10 cellular contexts compared by ENCODE assay signal in the genomic region with DNA sequence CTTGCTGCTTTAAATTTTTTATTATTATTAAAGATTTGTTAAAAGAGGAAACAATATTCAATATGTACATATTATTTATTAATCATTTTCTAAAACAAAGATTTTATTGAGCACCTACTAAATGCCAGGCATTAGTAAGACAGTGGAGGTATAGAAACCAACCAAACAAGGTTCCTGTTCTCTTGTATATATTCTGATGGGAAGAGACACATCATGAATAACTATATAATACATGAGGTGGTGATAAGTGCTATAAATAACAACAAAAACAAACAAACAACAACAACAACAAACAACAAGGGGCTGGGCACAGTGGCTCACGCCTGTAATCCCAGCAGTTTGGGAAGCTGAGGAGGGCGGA. TPM values are rescaled to one million over a fixed set of nuclear protein-coding genes. Genes with fewer than 3 reads are reported as not detected.
DNase-seq lines count a peak whose midpoint lies in the region; ATAC-seq, FAIRE-seq and TF ChIP-seq lines count a peak whose summit lies in the region.
"Had no signal": no experiment of that assay in that cellular context is flagged by ENCODE, and none has a peak within 500 bp of the region (broad histone marks: within the 10 kb centered on the region; RNA-seq: fewer than 3 reads in every experiment).

No MANE protein-coding gene starts in this region.

- BruUV-seq in HepG2 (replicated peaks; lab: Mats Ljungman, UMichigan) = no TSS peak

- H3K9me2 ChIP-seq in SK-N-SH = no peaks in the 10 kb centered on the region

- no peak for TF ChIP-seq POLR2A in HepG2 (IDR thresholded peaks at IDR 0.05; ENCODE audit: insufficient read depth in 1 of 2, low read depth in 2 of 2, low read length in 2 of 2)

- FAIRE-seq in HepG2 (lab: Jason Lieb, UNC) = no peak

- DNase-seq in SK-N-SH = no peak
- DNase-seq in adipocyte (ENCODE audit: low read depth) = no peak
- DNase-seq in HepG2 (ENCODE audit: low spot score) = no peak
- no peak for DNase-seq in AG20443 (ENCODE audit: low spot score)
- no peak for DNase-seq in amniotic stem cell (lab: John Stamatoyannopoulos, UW)
- no peak for DNase-seq in SHP77 treated with DMSO at 0.1 percent for 48 hours (lab: John Stamatoyannopoulos, UW)

- CTCF ChIA-PET in SK-N-SH (lab: Yijun Ruan, JAX) = interaction anchor here (1.2 to 1.4 kb wide), 3 partner anchors 22 to 137 kb away, joined by 3 to 4 read pairs (median 4); no protein-coding TSS in a partner anchor
- CTCF ChIA-PET in HepG2 (lab: Yijun Ruan, JAX; ENCODE audit: low intra/inter-chr PET ratio, low total read pairs) = no interaction called here

- 88% methylated on average over 2 of the region's 2 CpGs for WGBS in SK-N-SH (ENCODE audit: low lambda C conversion rate)
- WGBS in HepG2 (ENCODE audit: low lambda C conversion rate) = 61% methylated on average over 2 of the region's 2 CpGs

- in situ Hi-C loops in HepG2 (cut with HindIII; ENCODE audit: extremely low pct_ligation_motif_present, low pct_unique_long_range_greater_than_20kb) = no loop called here

- no peak for TF ChIP-seq EP300 in SK-N-SH (IDR thresholded peaks at IDR 0.05; ENCODE audit: borderline replicate concordance in 1 of 2, low read depth in 1 of 2, low read length in 1 of 2)
- no peak for TF ChIP-seq EP300 in HepG2 (IDR thresholded peaks at IDR 0.05; ENCODE audit: low read depth in 2 of 2, low read length in 2 of 2)
- no peak for TF ChIP-seq EP300 in HepG2 (CRISPR knock-in tag; IDR thresholded peaks at IDR 0.05; ENCODE audit: borderline replicate concordance)

- H3K4me3 ChIP-seq in SK-N-SH (ENCODE audit: low read depth in 2 of 2, low read length in 1 of 2) (no peak overlapping the region; a peak in 1 of 4 replicates), adipocyte (ENCODE audit: low read length) (peak overlapping the region; percentile 86), HepG2 (replicated peaks in 1 of 3; ENCODE audit: insufficient read depth in 1 of 3, low read depth in 2 of 3, low read length in 3 of 3) (no peak overlapping the region), stomach smooth muscle (ENCODE audit: low read length in 2 of 2) (peak overlapping the region; percentile 92 to 94)

- TF ChIP-seq CTCF in SK-N-SH (IDR thresholded peaks at IDR 0.05) (no peak), HepG2 (CRISPR knock-in tag; IDR thresholded peaks at IDR 0.05) (no peak)

- H4K20me1 ChIP-seq in SK-N-SH (ENCODE audit: insufficient read depth) (no peaks in the 10 kb centered on the region), HepG2 (ENCODE audit: insufficient read depth, low read length) (no peaks in the 10 kb centered on the region)

- no peaks in the 10 kb centered on the region for H3F3A ChIP-seq in SK-N-SH (replicated peaks; ENCODE audit: insufficient read depth)

- H3K4me2 ChIP-seq in SK-N-SH (no peak overlapping the region), HepG2 (ENCODE audit: low read depth, low read length) (peak overlapping the region; percentile 91; the same call in 1 of the 2 replicates)

- H3K9me3 ChIP-seq in SK-N-SH (no peaks in the 10 kb centered on the region), adipocyte (ENCODE audit: control insufficient read depth, low read length) (no peaks in the 10 kb centered on the region), HepG2 (ENCODE audit: low read length) (peaks cover 17% of the 10 kb centered on the region; the same call in 1 of the 2 replicates), stomach smooth muscle (ENCODE audit: control insufficient read depth in 2 of 2, low read length in 2 of 2) (no peaks in the 10 kb centered on the region)

- H3K79me2 ChIP-seq in SK-N-SH (ENCODE audit: insufficient read depth) (no peaks in the 10 kb centered on the region), HepG2 (ENCODE audit: insufficient read depth, low read length) (peaks cover 2% of the 10 kb centered on the region)

- H3K4me1 ChIP-seq in SK-N-SH (ENCODE audit: control insufficient read depth in 1 of 2, insufficient read depth in 2 of 2, low read depth in 1 of 2, low read length in 1 of 2) (peaks cover 0 to 6% of the 10 kb centered on the region in 2 experiments; a peak in 2 of 4 replicates), adipocyte (ENCODE audit: control insufficient read depth, insufficient read depth, low read length) (peaks cover 21% of the 10 kb centered on the region), HepG2 (ENCODE audit: insufficient read depth, low read length) (peaks cover 18% of the 10 kb centered on the region), stomach smooth muscle (ENCODE audit: control insufficient read depth, insufficient read depth, low read length) (peaks cover 8% of the 10 kb centered on the region)

- H3K27me3 ChIP-seq in SK-N-SH (ENCODE audit: insufficient read depth) = no peaks in the 10 kb centered on the region
- no peaks in the 10 kb centered on the region for H3K27me3 ChIP-seq in adipocyte (replicated peaks; ENCODE audit: control insufficient read depth, insufficient read depth, low read length)
- H3K27me3 ChIP-seq in HepG2 (ENCODE audit: control insufficient read depth in 1 of 2, insufficient read depth in 2 of 2, low read length in 2 of 2) = no peaks in the 10 kb centered on the region; a peak in 1 of 5 replicates
- no peaks in the 10 kb centered on the region for H3K27me3 ChIP-seq in stomach smooth muscle (ENCODE audit: control insufficient read depth in 1 of 2, insufficient read depth in 2 of 2, low read length in 2 of 2)

- ATAC-seq in SK-N-SH treated with all-trans-retinoic acid at 6 μM for 48 hours = no peak
- no peak for ATAC-seq in HepG2

- POLR2A ChIA-PET in SK-N-SH (lab: Yijun Ruan, JAX) (interaction anchor here (0.9 kb wide), 1 partner anchor 26 kb away, joined by 3 read pairs; no protein-coding TSS in a partner anchor), HepG2 (lab: Yijun Ruan, JAX) (interaction anchor here (0.9 to 2.9 kb wide), 9 partner anchors 11 to 449 kb away, joined by 3 to 18 read pairs (median 5); partner anchors contain the start of genes IFIT1, IFIT5 and KIF20B)

- H3K9ac ChIP-seq in SK-N-SH (no peak overlapping the region), adipocyte (ENCODE audit: low read length) (peak overlapping the region; percentile 94), HepG2 (ENCODE audit: insufficient read depth, low read depth, low read length) (no peak overlapping the region), stomach smooth muscle (ENCODE audit: low read length in 2 of 2) (no peak overlapping the region)

- H3K36me3 ChIP-seq in SK-N-SH (replicated peaks in 1 of 2; ENCODE audit: control insufficient read depth in 1 of 2, insufficient read depth in 2 of 2, low read length in 1 of 2) (no peaks in the 10 kb centered on the region), adipocyte (ENCODE audit: control insufficient read depth, insufficient read depth, low read length, severe bottlenecking) (no peaks in the 10 kb centered on the region), HepG2 (replicated peaks in 1 of 2; ENCODE audit: control insufficient read depth in 1 of 2, insufficient read depth in 2 of 2, low read length in 2 of 2) (no peaks in the 10 kb centered on the region), stomach smooth muscle (ENCODE audit: control insufficient read depth in 2 of 2, insufficient read depth in 2 of 2, low read length in 2 of 2) (no peaks in the 10 kb centered on the region)

- TF ChIP-seq RAD21 in SK-N-SH (IDR thresholded peaks at IDR 0.05; ENCODE audit: low read length) = no peak
- TF ChIP-seq RAD21 in HepG2 (CRISPR knock-in tag; IDR thresholded peaks at IDR 0.05) = no peak

- intact Hi-C loops in HepG2 (cut with micrococcal nuclease; ENCODE audit: unreplicated experiment) = no loop called here

- H2AFZ ChIP-seq in SK-N-SH (ENCODE audit: low read depth) (peak overlapping the region; percentile 98; the same call in 1 of the 2 replicates), HepG2 (ENCODE audit: low read length) (no peak overlapping the region)

- H3K27ac ChIP-seq in SK-N-SH (ENCODE audit: low read depth in 2 of 2, low read length in 1 of 2) (0 out of 4 replicates have a peak overlapping the region, but pooled peaks of 1 of the 2 experiments have one; percentile 6), HepG2 (ENCODE audit: extremely low read length, insufficient read depth, low read length) (no peak overlapping the region), stomach smooth muscle (ENCODE audit: low read length) (no peak overlapping the region)

RNA-seq across cellular contexts. Expression of gene LIPA, which starts 0.6 kb away (rescaled TPM):
- polyA plus RNA-seq in SK-N-SH (2012; rRNA removed) (43.2 and 63.2 TPM in 2 replicates), HepG2 (2011; rRNA removed) (54.4 and 57.1 TPM in 2 replicates)
- polyA plus RNA-seq in SK-N-SH (2012; cell fraction: cytosol; rRNA removed) = 60.7 and 61.2 TPM in 2 replicates
- 15.3 and 45.5 TPM in 2 replicates for polyA plus RNA-seq in SK-N-SH (2012; cell fraction: nucleus; rRNA removed)
- 50.6 and 79.5 TPM in 2 replicates for total RNA-seq in HepG2 (2016; rRNA removed; fragmentation: Illumina TruSeq; extraction: Trizol)
- 4.6 and 4.8 TPM in 2 replicates for total RNA-seq in HepG2 (2016; cell fraction: cytosol; rRNA removed; fragmentation: Illumina TruSeq; extraction: Trizol; ENCODE audit: low read depth)
- total RNA-seq in HepG2 (2016; cell fraction: insoluble cytoplasmic fraction; rRNA removed; fragmentation: Illumina TruSeq; extraction: Trizol) = 45.8 and 77.8 TPM in 2 replicates
- total RNA-seq in HepG2 (2016; cell fraction: membrane; rRNA removed; fragmentation: Illumina TruSeq; extraction: Trizol) = 11.4 and 13.6 TPM in 2 replicates
- 73.4 and 80.5 TPM in 2 replicates for total RNA-seq in HepG2 (2016; cell fraction: nucleus; rRNA removed; fragmentation: Illumina TruSeq; extraction: Trizol)
- 23.8 and 47.9 TPM in 2 replicates for polyA plus RNA-seq in HepG2 (2011; cell fraction: cytosol; rRNA removed)
- 12.1 and 19.6 TPM in 2 replicates for polyA plus RNA-seq in HepG2 (2011; cell fraction: nucleus; rRNA removed)
- polyA plus RNA-seq in HepG2 (2012) = 72.3 and 79.2 TPM in 2 replicates
- 4.5 and 4.7 TPM in 2 replicates for polyA plus RNA-seq in HepG2 (2016; cell fraction: cytosol; fragmentation: Illumina TruSeq; extraction: Trizol; ENCODE audit: low read depth)
- polyA plus RNA-seq in HepG2 (2016; cell fraction: insoluble cytoplasmic fraction; fragmentation: Illumina TruSeq; extraction: Trizol; ENCODE audit: low read depth) = 45.3 and 48.4 TPM in 2 replicates
- polyA plus RNA-seq in HepG2 (2016; cell fraction: membrane; fragmentation: Illumina TruSeq; extraction: Trizol; ENCODE audit: low read depth) = 11.4 and 12.2 TPM in 2 replicates
- 94.6 and 98.9 TPM in 2 replicates for polyA plus RNA-seq in HepG2 (2016; cell fraction: nucleus; fragmentation: Illumina TruSeq; extraction: Trizol; ENCODE audit: insufficient read depth, low read depth)
- polyA minus RNA-seq in HepG2 (2011; rRNA and poly(A)+ RNA removed; ENCODE audit: low replicate concordance) = 22.5 and 44.0 TPM in 2 replicates
- 36.2 and 57.3 TPM in 2 replicates for polyA minus RNA-seq in HepG2 (2011; cell fraction: cytosol; rRNA and poly(A)+ RNA removed)
- polyA minus RNA-seq in HepG2 (2011; cell fraction: nucleus; rRNA and poly(A)+ RNA removed) = 17.6 and 32.0 TPM in 2 replicates

RNA-seq across cellular contexts. Expression of gene CH25H, which starts 45.1 kb away (rescaled TPM):
- polyA plus RNA-seq in SK-N-SH (2012; rRNA removed) = not detected in 2 replicates
- 0.03 TPM in 1 of 2 replicates, not detected in the other for polyA plus RNA-seq in SK-N-SH (2012; cell fraction: cytosol; rRNA removed)
- polyA plus RNA-seq in SK-N-SH (2012; cell fraction: nucleus; rRNA removed) = 0.05 TPM in 1 of 2 replicates, not detected in the other
- total RNA-seq in HepG2 (2016; rRNA removed; fragmentation: Illumina TruSeq; extraction: Trizol) = not detected in 2 replicates
- total RNA-seq in HepG2 (2016; cell fraction: cytosol; rRNA removed; fragmentation: Illumina TruSeq; extraction: Trizol; ENCODE audit: low read depth) = not detected in 2 replicates
- total RNA-seq in HepG2 (2016; cell fraction: insoluble cytoplasmic fraction; rRNA removed; fragmentation: Illumina TruSeq; extraction: Trizol) = not detected in 2 replicates
- total RNA-seq in HepG2 (2016; cell fraction: membrane; rRNA removed; fragmentation: Illumina TruSeq; extraction: Trizol) = not detected in 2 replicates
- not detected in 2 replicates for total RNA-seq in HepG2 (2016; cell fraction: nucleus; rRNA removed; fragmentation: Illumina TruSeq; extraction: Trizol)
- polyA plus RNA-seq in HepG2 (2011; rRNA removed) = not detected in 2 replicates
- not detected in 2 replicates for polyA plus RNA-seq in HepG2 (2011; cell fraction: cytosol; rRNA removed)
- polyA plus RNA-seq in HepG2 (2011; cell fraction: nucleus; rRNA removed) = not detected in 2 replicates
- polyA plus RNA-seq in HepG2 (2012) = not detected in 2 replicates
- polyA plus RNA-seq in HepG2 (2016; cell fraction: cytosol; fragmentation: Illumina TruSeq; extraction: Trizol; ENCODE audit: low read depth) = not detected in 2 replicates
- not detected in 2 replicates for polyA plus RNA-seq in HepG2 (2016; cell fraction: insoluble cytoplasmic fraction; fragmentation: Illumina TruSeq; extraction: Trizol; ENCODE audit: low read depth)
- not detected in 2 replicates for polyA plus RNA-seq in HepG2 (2016; cell fraction: membrane; fragmentation: Illumina TruSeq; extraction: Trizol; ENCODE audit: low read depth)
- polyA plus RNA-seq in HepG2 (2016; cell fraction: nucleus; fragmentation: Illumina TruSeq; extraction: Trizol; ENCODE audit: insufficient read depth, low read depth) = not detected in 2 replicates
- polyA minus RNA-seq in HepG2 (2011; rRNA and poly(A)+ RNA removed; ENCODE audit: low replicate concordance) = not detected in 2 replicates
- polyA minus RNA-seq in HepG2 (2011; cell fraction: cytosol; rRNA and poly(A)+ RNA removed) = not detected in 2 replicates
- polyA minus RNA-seq in HepG2 (2011; cell fraction: nucleus; rRNA and poly(A)+ RNA removed) = not detected in 2 replicates
- total RNA-seq: activated naive CD8-positive, alpha-beta T cell treated with anti-CD3 and anti-CD28 coated beads, Interleukin-2, amount 10 ng/mL, durations not matched to agents 7 days and 5 days; glomerular endothelial cell had no signal

RNA-seq across cellular contexts. Expression of gene IFIT2, which starts 49.6 kb away (rescaled TPM):
- polyA plus RNA-seq in SK-N-SH (2012; rRNA removed) (0.99 and 1.2 TPM in 2 replicates), HepG2 (2011; rRNA removed) (0.04 and 0.07 TPM in 2 replicates)
- polyA plus RNA-seq in SK-N-SH (2012; cell fraction: cytosol; rRNA removed) = 1.7 and 1.8 TPM in 2 replicates
- polyA plus RNA-seq in SK-N-SH (2012; cell fraction: nucleus; rRNA removed) = 0.48 and 1.1 TPM in 2 replicates
- total RNA-seq in HepG2 (2016; rRNA removed; fragmentation: Illumina TruSeq; extraction: Trizol) = 0.15 and 0.27 TPM in 2 replicates
- 0.10 TPM in 1 of 2 replicates, not detected in the other for total RNA-seq in HepG2 (2016; cell fraction: cytosol; rRNA removed; fragmentation: Illumina TruSeq; extraction: Trizol; ENCODE audit: low read depth)
- total RNA-seq in HepG2 (2016; cell fraction: insoluble cytoplasmic fraction; rRNA removed; fragmentation: Illumina TruSeq; extraction: Trizol) = 0.22 and 0.31 TPM in 2 replicates
- 0.07 and 0.12 TPM in 2 replicates for total RNA-seq in HepG2 (2016; cell fraction: membrane; rRNA removed; fragmentation: Illumina TruSeq; extraction: Trizol)
- not detected in 2 replicates for total RNA-seq in HepG2 (2016; cell fraction: nucleus; rRNA removed; fragmentation: Illumina TruSeq; extraction: Trizol)
- polyA plus RNA-seq in HepG2 (2011; cell fraction: cytosol; rRNA removed) = 0.04 TPM in 2 replicates
- polyA plus RNA-seq in HepG2 (2011; cell fraction: nucleus; rRNA removed) = 0.03 TPM in 1 of 2 replicates, not detected in the other
- 0.08 and 0.11 TPM in 2 replicates for polyA plus RNA-seq in HepG2 (2012)
- polyA plus RNA-seq in HepG2 (2016; cell fraction: cytosol; fragmentation: Illumina TruSeq; extraction: Trizol; ENCODE audit: low read depth) = 0.06 TPM in 1 of 2 replicates, not detected in the other
- polyA plus RNA-seq in HepG2 (2016; cell fraction: insoluble cytoplasmic fraction; fragmentation: Illumina TruSeq; extraction: Trizol; ENCODE audit: low read depth) = 0.12 and 0.26 TPM in 2 replicates
- polyA plus RNA-seq in HepG2 (2016; cell fraction: membrane; fragmentation: Illumina TruSeq; extraction: Trizol; ENCODE audit: low read depth) = 0.07 TPM in 1 of 2 replicates, not detected in the other
- polyA plus RNA-seq in HepG2 (2016; cell fraction: nucleus; fragmentation: Illumina TruSeq; extraction: Trizol; ENCODE audit: insufficient read depth, low read depth) = 0.40 TPM in 1 of 2 replicates, not detected in the other
- polyA minus RNA-seq in HepG2 (2011; rRNA and poly(A)+ RNA removed; ENCODE audit: low replicate concordance) = 1.7 TPM in 1 of 2 replicates, not detected in the other
- polyA minus RNA-seq in HepG2 (2011; cell fraction: cytosol; rRNA and poly(A)+ RNA removed) = not detected in 2 replicates
- polyA minus RNA-seq in HepG2 (2011; cell fraction: nucleus; rRNA and poly(A)+ RNA removed) = 0.12 TPM in 1 of 2 replicates, not detected in the other

Comparison
In these comparisons a context has a peak if more than half of its experiments do, and no peak if none do; other contexts are left out.
1. H3K4me3 ChIP-seq: peak in adipocyte (single experiment) and stomach smooth muscle (2 of 2); none in SK-N-SH (0 of 2) and HepG2 (0 of 3).